ENCODE assay signal across 9 cellular contexts in genomic region chr2:113234721-113235346, GRCh38. TPM values are rescaled to one million over a fixed set of nuclear protein-coding genes. Genes with fewer than 3 reads are reported as not detected.
DNase-seq lines count a peak whose midpoint lies in the region; ATAC-seq and TF ChIP-seq lines count a peak whose summit lies in the region.
"Had no signal": no experiment of that assay in that cellular context is flagged by ENCODE, and none has a peak within 500 bp of the region (broad histone marks: within the 10 kb centered on the region; RNA-seq: fewer than 3 reads in every experiment).

No MANE protein-coding gene starts in this region.

- H3K4me1 ChIP-seq in breast epithelium: peaks cover 0 to 2% of the 10 kb centered on the region in 2 donors

- no peaks in the 10 kb centered on the region for H3K9me3 Mint-ChIP-seq in CD4-positive, alpha-beta T cell
- peaks cover 2% of the 10 kb centered on the region for H3K9me3 Mint-ChIP-seq in nephron

- ATAC-seq in CD4-positive, alpha-beta T cell (ENCODE audit: poor library complexity): no peak
- ATAC-seq in HG03108 (IDR thresholded peaks at IDR 0.05; ENCODE audit: unreplicated experiment) (peak; percentile 22), HG03439 (IDR thresholded peaks at IDR 0.05; ENCODE audit: unreplicated experiment) (no peak)

- CTCF ChIA-PET in CD4-positive, alpha-beta T cell (lab: Charles Lee): no interaction called here

- H3K4me3 Mint-ChIP-seq in CD4-positive, alpha-beta T cell: peak overlapping the region; percentile 96
- no peak overlapping the region for H3K4me3 Mint-ChIP-seq in nephron

- H3K27me3 Mint-ChIP-seq in CD4-positive, alpha-beta T cell: no peaks in the 10 kb centered on the region
- H3K27me3 Mint-ChIP-seq in nephron (ENCODE audit: low read depth): peaks cover 4% of the 10 kb centered on the region

- peaks cover 13% of the 10 kb centered on the region for H3K4me1 Mint-ChIP-seq in CD4-positive, alpha-beta T cell (ENCODE audit: low read depth)
- H3K4me1 Mint-ChIP-seq in nephron: peaks cover 31% of the 10 kb centered on the region

- POLR2A ChIA-PET in CD4-positive, alpha-beta T cell (lab: Charles Lee): interaction anchor here (0.7 to 1.6 kb wide), 3 partner anchors 12 to 61 kb away, joined by 3 to 6 read pairs (median 3); partner anchors contain the start of gene PSD4

- peaks cover 5% of the 10 kb centered on the region for H3K36me3 Mint-ChIP-seq in CD4-positive, alpha-beta T cell (ENCODE audit: low read depth)
- H3K36me3 Mint-ChIP-seq in nephron (ENCODE audit: low read depth): peaks cover 49% of the 10 kb centered on the region

- no peak for DNase-seq in CD4-positive, alpha-beta T cell
- DNase-seq in breast epithelium (ENCODE audit: low spot score in 2 of 2) (no peak), DMS114 treated with DMSO at 0.1 percent for 48 hours (lab: John Stamatoyannopoulos, UW; ENCODE audit: unreplicated experiment) (no peak)
- DNase-seq in stimulated activated CD4-positive, alpha-beta T cell treated with anti-CD3 and anti-CD28 coated beads, Interleukin-1b, Interleukin-23, amount 100 ng/mL, for 48 hours: no peak
- DNase-seq in stimulated activated naive CD4-positive, alpha-beta T cell (lab: John Stamatoyannopoulos, UW): no peak

- H3K4me3 ChIP-seq in breast epithelium: peak overlapping the region; percentile 38 to 52 (median 48)

- no peak for TF ChIP-seq CTCF in CD4-positive, alpha-beta T cell (IDR thresholded peaks at IDR 0.05)
- TF ChIP-seq CTCF in breast epithelium (IDR thresholded peaks at IDR 0.05): no peak
- no peak for TF ChIP-seq CTCF in nephron (IDR thresholded peaks at IDR 0.05; ENCODE audit: unreplicated experiment in 3 of 3)

- no peaks in the 10 kb centered on the region for H3K27me3 ChIP-seq in CD4-positive, alpha-beta T cell (ENCODE audit: control insufficient read depth, insufficient read depth, low read length)
- no peaks in the 10 kb centered on the region for H3K27me3 ChIP-seq in breast epithelium

- no peak overlapping the region for H3K27ac ChIP-seq in CD4-positive, alpha-beta T cell (ENCODE audit: low read depth, low read length)
- H3K27ac ChIP-seq in breast epithelium: no peak overlapping the region
- H3K27ac ChIP-seq: HL-60 had no signal

- no peaks in the 10 kb centered on the region for H3K9me3 ChIP-seq in CD4-positive, alpha-beta T cell (ENCODE audit: control insufficient read depth, low read length)
- no peaks in the 10 kb centered on the region for H3K9me3 ChIP-seq in breast epithelium

- H3K27ac Mint-ChIP-seq in CD4-positive, alpha-beta T cell: peak overlapping the region; percentile 88
- H3K27ac Mint-ChIP-seq in nephron: peak overlapping the region in 2 of 3 experiments; percentile 60 to 90

- no peaks in the 10 kb centered on the region for H3K36me3 ChIP-seq in breast epithelium

- no peak for TF ChIP-seq POLR2A in breast epithelium (IDR thresholded peaks at IDR 0.05)

- intact Hi-C loops in CD4-positive, alpha-beta T cell (cut with DNase I, micrococcal nuclease): no loop called here
- intact Hi-C loops in breast epithelium (cut with DNase I; ENCODE audit: low total_unique reads): no loop called here

RNA-seq across cellular contexts. Expression of gene PAX8, which starts 43.9 kb away (rescaled TPM):
- under 1 TPM; 0.36 to 0.52 TPM for total RNA-seq in CD4-positive, alpha-beta T cell
- 1 to 10 TPM in 2 of 3 donors, under 1 TPM in 1; under 0.01 to 2.6 (median 1.0) TPM for total RNA-seq in breast epithelium
